1 cellular context compared by ENCODE assay signal in genomic region chr17:73474370-73474988, GRCh38.
A peak's percentile ranks its signal among the peaks of the same experiment; 100 is the strongest.
TF ChIP-seq lines count a peak whose summit lies in the region.

No MANE protein-coding gene starts in this region.

TF ChIP-seq in K562, 482 proteins besides CTCF, POLR2A, EP300 and RAD21 (continued from another document and continues in another):
- TF ChIP-seq HNRNPLL (IDR thresholded peaks at IDR 0.05; ENCODE audit: low read depth, low read length, poor library complexity, severe bottlenecking) (no peak), ZNF232 (CRISPR knock-in tag; IDR thresholded peaks at IDR 0.05) (no peak), STAT5A (IDR thresholded peaks at IDR 0.05; ENCODE audit: borderline replicate concordance, low read length) (peak; percentile 81), SPI1 (IDR thresholded peaks at IDR 0.05; ENCODE audit: borderline replicate concordance, low read depth, low read length) (no peak), NFE2L1 (tag; IDR thresholded peaks at IDR 0.05; ENCODE audit: borderline replicate concordance, low read depth) (no peak), RBFOX2 (IDR thresholded peaks at IDR 0.05; ENCODE audit: low read depth, low read length) (no peak), PML (IDR thresholded peaks at IDR 0.05; ENCODE audit: low read length) (peak; percentile 93), ADNP (tag; IDR thresholded peaks at IDR 0.05) (0 out of 2 replicates have a peak, but pooled peaks have one; percentile 20), ZNF75A (CRISPR knock-in tag; IDR thresholded peaks at IDR 0.05) (no peak), MYNN (IDR thresholded peaks at IDR 0.05) (peak; percentile 92), MYNN (CRISPR knock-in tag; IDR thresholded peaks at IDR 0.05) (no peak), AFF4 (CRISPR knock-in tag; IDR thresholded peaks at IDR 0.05) (no peak), ERF (CRISPR knock-in tag; IDR thresholded peaks at IDR 0.05) (no peak), POLR2AphosphoS5 (IDR thresholded peaks at IDR 0.05; ENCODE audit: control insufficient read depth, insufficient read depth, low read depth, low read length) (peak; percentile 86; the same call in 1 of the 2 replicates), THRAP3 (IDR thresholded peaks at IDR 0.05; ENCODE audit: borderline replicate concordance) (no peak), ZNF280A (IDR thresholded peaks at IDR 0.05; ENCODE audit: low read depth, partially characterized antibody) (no peak), MED1 (CRISPR knock-in tag; IDR thresholded peaks at IDR 0.05; ENCODE audit: borderline replicate concordance) (no peak), JUN (IDR thresholded peaks at IDR 0.05; ENCODE audit: borderline replicate concordance, low read depth, low read length) (peak; percentile 96), JUN (CRISPR knock-in tag; IDR thresholded peaks at IDR 0.05; ENCODE audit: borderline replicate concordance) (no peak), XRCC3 (IDR thresholded peaks at IDR 0.05) (no peak), STAT5B (CRISPR knock-in tag; IDR thresholded peaks at IDR 0.05) (no peak), ZFX (CRISPR knock-in tag; IDR thresholded peaks at IDR 0.05) (no peak), HOXB6 (CRISPR knock-in tag; IDR thresholded peaks at IDR 0.05; ENCODE audit: borderline replicate concordance) (no peak), GATAD2A (IDR thresholded peaks at IDR 0.05) (no peak), NCOA2 (IDR thresholded peaks at IDR 0.05; ENCODE audit: partially characterized antibody in 2 of 2) (peak in 1 of 2 experiments; percentile 84), ZNF444 (CRISPR knock-in tag; IDR thresholded peaks at IDR 0.05) (no peak), ZNF311 (CRISPR knock-in tag; IDR thresholded peaks at IDR 0.05) (no peak), ZBTB8A (IDR thresholded peaks at IDR 0.05; ENCODE audit: partially characterized antibody) (no peak), CHCHD3 (CRISPR knock-in tag; IDR thresholded peaks at IDR 0.05) (no peak), ELF1 (tag; IDR thresholded peaks at IDR 0.05) (no peak), MBD2 (IDR thresholded peaks at IDR 0.05; ENCODE audit: borderline replicate concordance, low read depth) (peak; percentile 42; the same call in 1 of the 2 replicates), TFAM (CRISPR knock-in tag; conservative IDR thresholded peaks at IDR 0.05) (no peak), MBD1 (CRISPR knock-in tag; IDR thresholded peaks at IDR 0.05) (no peak), NCOA4 (IDR thresholded peaks at IDR 0.05; ENCODE audit: partially characterized antibody) (no peak), ZBTB34 (CRISPR knock-in tag; IDR thresholded peaks at IDR 0.05) (no peak), ZNF274 (IDR thresholded peaks at IDR 0.05; ENCODE audit: borderline replicate concordance, low read depth, low read length) (no peak)
- TF ChIP-seq, protein P1, sequence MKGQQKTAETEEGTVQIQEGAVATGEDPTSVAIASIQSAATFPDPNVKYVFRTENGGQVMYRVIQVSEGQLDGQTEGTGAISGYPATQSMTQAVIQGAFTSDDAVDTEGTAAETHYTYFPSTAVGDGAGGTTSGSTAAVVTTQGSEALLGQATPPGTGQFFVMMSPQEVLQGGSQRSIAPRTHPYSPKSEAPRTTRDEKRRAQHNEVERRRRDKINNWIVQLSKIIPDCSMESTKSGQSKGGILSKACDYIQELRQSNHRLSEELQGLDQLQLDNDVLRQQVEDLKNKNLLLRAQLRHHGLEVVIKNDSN (CRISPR knock-in tag; IDR thresholded peaks at IDR 0.05) = 0 out of 2 replicates have a peak, but pooled peaks have one; percentile 10
- TF ChIP-seq, protein P2, sequence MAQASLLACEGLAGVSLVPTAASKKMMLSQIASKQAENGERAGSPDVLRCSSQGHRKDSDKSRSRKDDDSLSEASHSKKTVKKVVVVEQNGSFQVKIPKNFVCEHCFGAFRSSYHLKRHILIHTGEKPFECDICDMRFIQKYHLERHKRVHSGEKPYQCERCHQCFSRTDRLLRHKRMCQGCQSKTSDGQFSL (CRISPR knock-in tag; IDR thresholded peaks at IDR 0.05) = no peak
- TF ChIP-seq, protein P2 (tag; IDR thresholded peaks at IDR 0.05) = no peak
- TF ChIP-seq, protein P3, sequence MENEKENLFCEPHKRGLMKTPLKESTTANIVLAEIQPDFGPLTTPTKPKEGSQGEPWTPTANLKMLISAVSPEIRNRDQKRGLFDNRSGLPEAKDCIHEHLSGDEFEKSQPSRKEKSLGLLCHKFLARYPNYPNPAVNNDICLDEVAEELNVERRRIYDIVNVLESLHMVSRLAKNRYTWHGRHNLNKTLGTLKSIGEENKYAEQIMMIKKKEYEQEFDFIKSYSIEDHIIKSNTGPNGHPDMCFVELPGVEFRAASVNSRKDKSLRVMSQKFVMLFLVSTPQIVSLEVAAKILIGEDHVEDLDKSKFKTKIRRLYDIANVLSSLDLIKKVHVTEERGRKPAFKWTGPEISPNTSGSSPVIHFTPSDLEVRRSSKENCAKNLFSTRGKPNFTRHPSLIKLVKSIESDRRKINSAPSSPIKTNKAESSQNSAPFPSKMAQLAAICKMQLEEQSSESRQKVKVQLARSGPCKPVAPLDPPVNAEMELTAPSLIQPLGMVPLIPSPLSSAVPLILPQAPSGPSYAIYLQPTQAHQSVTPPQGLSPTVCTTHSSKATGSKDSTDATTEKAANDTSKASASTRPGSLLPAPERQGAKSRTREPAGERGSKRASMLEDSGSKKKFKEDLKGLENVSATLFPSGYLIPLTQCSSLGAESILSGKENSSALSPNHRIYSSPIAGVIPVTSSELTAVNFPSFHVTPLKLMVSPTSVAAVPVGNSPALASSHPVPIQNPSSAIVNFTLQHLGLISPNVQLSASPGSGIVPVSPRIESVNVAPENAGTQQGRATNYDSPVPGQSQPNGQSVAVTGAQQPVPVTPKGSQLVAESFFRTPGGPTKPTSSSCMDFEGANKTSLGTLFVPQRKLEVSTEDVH (IDR thresholded peaks at IDR 0.05; ENCODE audit: low read depth, partially characterized antibody) = peak; percentile 91
- TF ChIP-seq, protein P4, sequence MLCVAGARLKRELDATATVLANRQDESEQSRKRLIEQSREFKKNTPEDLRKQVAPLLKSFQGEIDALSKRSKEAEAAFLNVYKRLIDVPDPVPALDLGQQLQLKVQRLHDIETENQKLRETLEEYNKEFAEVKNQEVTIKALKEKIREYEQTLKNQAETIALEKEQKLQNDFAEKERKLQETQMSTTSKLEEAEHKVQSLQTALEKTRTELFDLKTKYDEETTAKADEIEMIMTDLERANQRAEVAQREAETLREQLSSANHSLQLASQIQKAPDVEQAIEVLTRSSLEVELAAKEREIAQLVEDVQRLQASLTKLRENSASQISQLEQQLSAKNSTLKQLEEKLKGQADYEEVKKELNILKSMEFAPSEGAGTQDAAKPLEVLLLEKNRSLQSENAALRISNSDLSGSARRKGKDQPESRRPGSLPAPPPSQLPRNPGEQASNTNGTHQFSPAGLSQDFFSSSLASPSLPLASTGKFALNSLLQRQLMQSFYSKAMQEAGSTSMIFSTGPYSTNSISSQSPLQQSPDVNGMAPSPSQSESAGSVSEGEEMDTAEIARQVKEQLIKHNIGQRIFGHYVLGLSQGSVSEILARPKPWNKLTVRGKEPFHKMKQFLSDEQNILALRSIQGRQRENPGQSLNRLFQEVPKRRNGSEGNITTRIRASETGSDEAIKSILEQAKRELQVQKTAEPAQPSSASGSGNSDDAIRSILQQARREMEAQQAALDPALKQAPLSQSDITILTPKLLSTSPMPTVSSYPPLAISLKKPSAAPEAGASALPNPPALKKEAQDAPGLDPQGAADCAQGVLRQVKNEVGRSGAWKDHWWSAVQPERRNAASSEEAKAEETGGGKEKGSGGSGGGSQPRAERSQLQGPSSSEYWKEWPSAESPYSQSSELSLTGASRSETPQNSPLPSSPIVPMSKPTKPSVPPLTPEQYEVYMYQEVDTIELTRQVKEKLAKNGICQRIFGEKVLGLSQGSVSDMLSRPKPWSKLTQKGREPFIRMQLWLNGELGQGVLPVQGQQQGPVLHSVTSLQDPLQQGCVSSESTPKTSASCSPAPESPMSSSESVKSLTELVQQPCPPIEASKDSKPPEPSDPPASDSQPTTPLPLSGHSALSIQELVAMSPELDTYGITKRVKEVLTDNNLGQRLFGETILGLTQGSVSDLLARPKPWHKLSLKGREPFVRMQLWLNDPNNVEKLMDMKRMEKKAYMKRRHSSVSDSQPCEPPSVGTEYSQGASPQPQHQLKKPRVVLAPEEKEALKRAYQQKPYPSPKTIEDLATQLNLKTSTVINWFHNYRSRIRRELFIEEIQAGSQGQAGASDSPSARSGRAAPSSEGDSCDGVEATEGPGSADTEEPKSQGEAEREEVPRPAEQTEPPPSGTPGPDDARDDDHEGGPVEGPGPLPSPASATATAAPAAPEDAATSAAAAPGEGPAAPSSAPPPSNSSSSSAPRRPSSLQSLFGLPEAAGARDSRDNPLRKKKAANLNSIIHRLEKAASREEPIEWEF (CRISPR knock-in tag; IDR thresholded peaks at IDR 0.05) = no peak
